15 cellular contexts compared by ENCODE assay signal in the genomic region with DNA sequence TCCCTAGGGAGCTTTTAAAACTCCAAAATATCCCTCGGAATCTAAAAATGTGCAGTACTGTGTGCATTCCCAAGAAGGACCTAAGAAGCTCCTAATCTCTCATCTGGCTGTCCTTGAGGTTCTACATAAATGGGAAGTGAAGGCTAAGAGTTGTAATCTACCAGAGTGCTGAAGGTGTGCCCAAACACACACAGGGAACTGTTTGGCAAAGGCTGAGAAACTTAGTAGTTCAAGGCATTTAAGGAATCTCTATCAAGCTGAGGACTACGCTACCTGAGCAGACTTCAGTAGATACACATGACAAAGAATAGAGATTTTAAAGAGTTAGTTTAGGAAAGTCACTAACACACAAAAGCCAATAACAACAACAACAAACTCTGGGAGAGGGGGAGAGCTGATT.
"Had no signal": no experiment of that assay in that cellular context is flagged by ENCODE, and none has a peak within 500 bp of the region (broad histone marks: within the 10 kb centered on the region; RNA-seq: fewer than 3 reads in every experiment).

No MANE protein-coding gene starts in this region.

- H3K27ac ChIP-seq: breast epithelium, SJSA1 had no signal

- DNase-seq: activated CD4-positive, CD25-positive, alpha-beta regulatory T cell treated with anti-CD3 and anti-CD28 coated beads, Interleukin-2, amount 50 U/mL, for 72 hours; activated naive CD4-positive, alpha-beta T cell treated with anti-CD3 and anti-CD28 coated beads for 36 hours; activated naive CD8-positive, alpha-beta T cell treated with anti-CD3 and anti-CD28 coated beads, Interleukin-2, amount 50 U/mL, for 24 hours; activated T-cell treated with anti-CD3 and anti-CD28 coated beads for 4 hours; aorta; dermis blood vessel endothelial cell; midbrain; ovary; retina; substantia nigra; SW 1271; trophoblast cell had no signal

- H3K4me3 ChIP-seq: breast epithelium, hepatocyte, ovary, SJSA1 had no signal

- H2AFZ ChIP-seq: hepatocyte had no signal

- H3K27me3 ChIP-seq: breast epithelium, hepatocyte, ovary, SJSA1 had no signal

- H3K4me1 ChIP-seq: breast epithelium had no signal

- H3K36me3 ChIP-seq: breast epithelium, ovary, SJSA1 had no signal

- H3K9me3 ChIP-seq: breast epithelium, ovary, SJSA1 had no signal
